In the genomic region with DNA sequence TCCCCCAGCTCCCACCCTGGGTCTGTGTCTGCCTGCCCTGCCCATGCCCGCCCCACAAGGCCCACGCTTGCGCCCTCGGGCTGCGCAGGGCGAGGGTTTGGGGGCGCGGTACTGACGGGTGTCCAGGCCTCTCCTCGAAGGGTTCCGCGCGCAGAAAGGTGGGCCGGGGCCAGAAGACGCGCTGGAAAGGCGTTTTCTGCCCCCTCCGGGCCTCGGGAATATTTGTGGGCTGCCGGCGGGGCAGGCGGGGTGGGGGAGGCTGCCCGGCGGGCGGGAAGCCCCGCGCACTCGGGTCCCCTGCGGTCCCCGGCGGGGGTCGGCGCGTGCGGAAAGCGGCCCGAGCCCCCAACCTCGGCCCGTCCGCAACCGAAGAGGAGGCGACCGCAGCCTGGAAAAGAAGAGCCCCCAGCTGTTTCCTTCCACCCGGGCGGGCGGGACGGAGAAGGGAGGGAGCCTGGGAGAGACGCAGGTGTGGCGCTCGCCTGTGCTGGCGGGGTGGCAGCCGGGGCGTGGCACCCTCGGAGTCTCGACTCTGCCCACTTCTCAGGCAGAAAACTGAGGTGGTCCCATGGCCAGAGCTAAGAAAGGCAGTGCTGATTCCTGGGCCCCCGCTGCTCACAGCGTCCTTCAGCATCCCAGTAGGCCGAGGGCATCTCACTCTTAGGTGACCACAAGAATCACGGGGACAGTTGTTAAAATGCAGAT, we compare ENCODE assay signal across 1 cellular context.
A peak's percentile ranks its signal among the peaks of the same experiment; 100 is the strongest.
TF ChIP-seq lines count a peak whose summit lies in the region.

No MANE protein-coding gene starts in this region.

TF ChIP-seq in H1, 55 proteins besides CTCF, POLR2A, EP300 and RAD21:
- TF ChIP-seq CHD2 (IDR thresholded peaks at IDR 0.05; ENCODE audit: low read length) (no peak), NANOG (IDR thresholded peaks at IDR 0.05; ENCODE audit: insufficient read depth, low read depth, low read length, poor library complexity, severe bottlenecking) (no peak), MAFK (IDR thresholded peaks at IDR 0.05; ENCODE audit: low read depth, low read length) (no peak), CEBPB (IDR thresholded peaks at IDR 0.05; ENCODE audit: low read depth, low read length) (no peak), SIX5 (IDR thresholded peaks at IDR 0.05; ENCODE audit: low read depth, low read length) (no peak), GTF2F1 (IDR thresholded peaks at IDR 0.05; ENCODE audit: borderline replicate concordance, low read depth, low read length) (no peak), SAP30 (IDR thresholded peaks at IDR 0.05; ENCODE audit: insufficient read depth, insufficient replicate concordance, low read length) (no peak), NRF1 (IDR thresholded peaks at IDR 0.05; ENCODE audit: low read depth, low read length) (no peak), RBBP5 (IDR thresholded peaks at IDR 0.05; ENCODE audit: borderline replicate concordance, low read depth, low read length) (no peak), PHF8 (conservative IDR thresholded peaks at IDR 0.05; ENCODE audit: low read depth, low read length) (no peak), ASH2L (IDR thresholded peaks at IDR 0.05; ENCODE audit: low read length) (peak; percentile 55), SP4 (IDR thresholded peaks at IDR 0.05; ENCODE audit: low read length) (no peak), HDAC2 (IDR thresholded peaks at IDR 0.05; ENCODE audit: borderline replicate concordance in 1 of 2, low read depth in 2 of 2, low read length in 2 of 2) (no peak), KDM1A (IDR thresholded peaks at IDR 0.05; ENCODE audit: borderline replicate concordance, low read length) (peak; percentile 80; the same call in 1 of the 2 replicates), BRCA1 (IDR thresholded peaks at IDR 0.05; ENCODE audit: low read depth, low read length) (no peak), SUZ12 (IDR thresholded peaks at IDR 0.05; ENCODE audit: low read length) (peak; percentile 32), KDM4A (IDR thresholded peaks at IDR 0.05; ENCODE audit: low read depth, low read length, severe bottlenecking) (peak; percentile 59), RFX5 (IDR thresholded peaks at IDR 0.05; ENCODE audit: borderline replicate concordance, low read depth, low read length) (no peak), E2F6 (IDR thresholded peaks at IDR 0.05) (no peak), GABPA (IDR thresholded peaks at IDR 0.05; ENCODE audit: borderline replicate concordance, insufficient read depth, low read length) (no peak), POLR2AphosphoS5 (IDR thresholded peaks at IDR 0.05; ENCODE audit: low read depth, low read length) (no peak), SIN3A (conservative IDR thresholded peaks at IDR 0.05 in 1 of 2, IDR thresholded peaks at IDR 0.05 in 1 of 2; ENCODE audit: low read depth in 1 of 2, low read length in 2 of 2) (no peak), EZH2 (IDR thresholded peaks at IDR 0.05; ENCODE audit: low read depth, low read length, severe bottlenecking) (peak; percentile 64), JUN (IDR thresholded peaks at IDR 0.05; ENCODE audit: low read depth, low read length) (no peak), CBX8 (IDR thresholded peaks at IDR 0.05; ENCODE audit: borderline replicate concordance, low read depth, low read length) (no peak), SIRT6 (IDR thresholded peaks at IDR 0.05; ENCODE audit: low read length) (no peak), TAF7 (optimal IDR thresholded peaks at IDR 0.05; ENCODE audit: borderline replicate concordance, low read depth, low read length) (no peak), YY1 (IDR thresholded peaks at IDR 0.05; ENCODE audit: low read depth, low read length) (no peak), TCF12 (IDR thresholded peaks at IDR 0.05; ENCODE audit: low read depth, low read length) (no peak), SRF (IDR thresholded peaks at IDR 0.05; ENCODE audit: low read depth, low read length) (no peak), RNF2 (IDR thresholded peaks at IDR 0.05; ENCODE audit: borderline replicate concordance, low read depth, low read length, missing control alignments, poor library complexity, severe bottlenecking) (no peak), CREB1 (IDR thresholded peaks at IDR 0.05) (no peak), TBP (IDR thresholded peaks at IDR 0.05; ENCODE audit: low read depth, low read length) (no peak)
- TF ChIP-seq, protein P1, sequence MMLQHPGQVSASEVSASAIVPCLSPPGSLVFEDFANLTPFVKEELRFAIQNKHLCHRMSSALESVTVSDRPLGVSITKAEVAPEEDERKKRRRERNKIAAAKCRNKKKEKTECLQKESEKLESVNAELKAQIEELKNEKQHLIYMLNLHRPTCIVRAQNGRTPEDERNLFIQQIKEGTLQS (IDR thresholded peaks at IDR 0.05; ENCODE audit: insufficient read depth, low read depth, low read length) = no peak
- TF ChIP-seq, protein P2, sequence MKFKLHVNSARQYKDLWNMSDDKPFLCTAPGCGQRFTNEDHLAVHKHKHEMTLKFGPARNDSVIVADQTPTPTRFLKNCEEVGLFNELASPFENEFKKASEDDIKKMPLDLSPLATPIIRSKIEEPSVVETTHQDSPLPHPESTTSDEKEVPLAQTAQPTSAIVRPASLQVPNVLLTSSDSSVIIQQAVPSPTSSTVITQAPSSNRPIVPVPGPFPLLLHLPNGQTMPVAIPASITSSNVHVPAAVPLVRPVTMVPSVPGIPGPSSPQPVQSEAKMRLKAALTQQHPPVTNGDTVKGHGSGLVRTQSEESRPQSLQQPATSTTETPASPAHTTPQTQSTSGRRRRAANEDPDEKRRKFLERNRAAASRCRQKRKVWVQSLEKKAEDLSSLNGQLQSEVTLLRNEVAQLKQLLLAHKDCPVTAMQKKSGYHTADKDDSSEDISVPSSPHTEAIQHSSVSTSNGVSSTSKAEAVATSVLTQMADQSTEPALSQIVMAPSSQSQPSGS (IDR thresholded peaks at IDR 0.05; ENCODE audit: low read length) = no peak
